In the genomic region with DNA sequence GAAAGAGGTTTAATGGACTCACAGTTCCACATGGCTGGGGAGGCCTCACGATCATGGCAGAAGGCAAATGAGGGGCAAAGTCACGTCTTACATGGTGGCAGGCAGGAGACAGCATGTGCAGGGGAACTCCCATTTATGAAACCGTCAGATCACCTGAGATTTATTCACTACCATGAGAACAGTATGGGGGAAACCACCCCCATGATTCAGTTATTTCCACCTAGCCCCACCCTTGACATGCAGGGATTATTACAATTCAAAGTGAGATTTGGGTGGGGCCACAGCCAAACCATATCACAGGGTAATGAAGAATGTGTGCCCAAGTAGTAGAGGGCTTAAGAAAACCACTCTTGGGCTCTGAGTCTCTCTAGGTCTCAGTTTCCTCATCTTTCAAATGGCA, we compare ENCODE assay signal across 23 cellular contexts.
DNase-seq lines count a peak whose midpoint lies in the region; ATAC-seq and TF ChIP-seq lines count a peak whose summit lies in the region.
"Had no signal": no experiment of that assay in that cellular context is flagged by ENCODE, and none has a peak within 500 bp of the region (broad histone marks: within the 10 kb centered on the region; RNA-seq: fewer than 3 reads in every experiment).

No MANE protein-coding gene starts in this region.

- no peak for TF ChIP-seq POLR2A in tibial nerve (IDR thresholded peaks at IDR 0.05)

- peak overlapping the region; percentile 30 for H3K4me3 Mint-ChIP-seq in activated naive CD8-positive, alpha-beta T cell treated with anti-CD3 and anti-CD28 coated beads, Interleukin-2, amount 50 U/mL, for 24 hours
- H3K4me3 Mint-ChIP-seq: brain; CD4-positive, alpha-beta T cell; HFFc6; neural progenitor cell had no signal

- peaks cover 13% of the 10 kb centered on the region for H3K9me3 Mint-ChIP-seq in activated naive CD8-positive, alpha-beta T cell treated with anti-CD3 and anti-CD28 coated beads, Interleukin-2, amount 50 U/mL, for 24 hours
- H3K9me3 Mint-ChIP-seq: CD4-positive, alpha-beta T cell; neural progenitor cell had no signal

- peaks cover 72% of the 10 kb centered on the region for H3K4me1 Mint-ChIP-seq in activated naive CD8-positive, alpha-beta T cell treated with anti-CD3 and anti-CD28 coated beads, Interleukin-2, amount 50 U/mL, for 24 hours
- H3K4me1 Mint-ChIP-seq: brain, neural progenitor cell had no signal

- H3K27ac ChIP-seq in tibial nerve: no peak overlapping the region
- H3K27ac ChIP-seq: adrenal gland, gastroesophageal sphincter, hepatocyte, neural progenitor cell, parathyroid adenoma had no signal

- DNase-seq in activated CD4-positive, alpha-beta T cell treated with anti-CD3 and anti-CD28 coated beads for 48 hours: peak; percentile 26
- DNase-seq in activated CD4-positive, alpha-beta T cell treated with anti-CD3 and anti-CD28 coated beads for 1 hour: no peak
- peak; percentile 46 for DNase-seq in stimulated activated CD4-positive, alpha-beta T cell treated with anti-CD3 and anti-CD28 coated beads, Interleukin-1b, Interleukin-23, amount 100 ng/mL, for 48 hours
- DNase-seq in stimulated activated CD4-positive, alpha-beta T cell treated with anti-CD3 and anti-CD28 coated beads, Interleukin-4, amount 100 ng/mL, for 1 hour: no peak
- DNase-seq in activated naive CD8-positive, alpha-beta T cell treated with anti-CD3 and anti-CD28 coated beads, Interleukin-2, amount 50 U/mL, for 24 hours: peak; percentile 25
- DNase-seq in tibial nerve (ENCODE audit: low spot score in 2 of 2): no peak
- DNase-seq in OCI-M1 (lab: John Stamatoyannopoulos, UW): no peak
- DNase-seq: adrenal gland; CD4-positive, alpha-beta T cell; GOT3; HFFc6; NCI-H1694; NCI-H510A; stimulated activated naive CD4-positive, alpha-beta T cell treated with Interleukin-2 at 50 U/mL for 16 hours; T-helper 2 cell had no signal

- no peak for TF ChIP-seq EP300 in tibial nerve (IDR thresholded peaks at IDR 0.05)

- H3K4me3 ChIP-seq in tibial nerve: no peak overlapping the region
- H3K4me3 ChIP-seq: adrenal gland, gastroesophageal sphincter, hepatocyte, neural progenitor cell, smooth muscle cell had no signal

- peaks cover 63% of the 10 kb centered on the region for H3K36me3 Mint-ChIP-seq in activated naive CD8-positive, alpha-beta T cell treated with anti-CD3 and anti-CD28 coated beads, Interleukin-2, amount 50 U/mL, for 24 hours (ENCODE audit: low read depth)
- H3K36me3 Mint-ChIP-seq: brain, neural progenitor cell had no signal

- H3K27me3 ChIP-seq in tibial nerve: no peaks in the 10 kb centered on the region
- H3K27me3 ChIP-seq: adrenal gland, gastroesophageal sphincter, hepatocyte, neural progenitor cell had no signal

- 76 to 81% methylated on average over 3 of the region's 3 CpGs for WGBS in tibial nerve, 2 donors

- H3K9me3 ChIP-seq in tibial nerve: no peaks in the 10 kb centered on the region
- H3K9me3 ChIP-seq: adrenal gland, gastroesophageal sphincter had no signal

- no peaks in the 10 kb centered on the region for H3K4me1 ChIP-seq in tibial nerve
- H3K4me1 ChIP-seq: adrenal gland, gastroesophageal sphincter, neural progenitor cell, parathyroid adenoma had no signal

- no peaks in the 10 kb centered on the region for H3K36me3 ChIP-seq in tibial nerve
- H3K36me3 ChIP-seq: adrenal gland, gastroesophageal sphincter, neural progenitor cell had no signal

- no peaks in the 10 kb centered on the region for H3K27me3 Mint-ChIP-seq in activated naive CD8-positive, alpha-beta T cell treated with anti-CD3 and anti-CD28 coated beads, Interleukin-2, amount 50 U/mL, for 24 hours
- H3K27me3 Mint-ChIP-seq: brain; CD4-positive, alpha-beta T cell had no signal

- peak overlapping the region; percentile 81 for H3K27ac Mint-ChIP-seq in activated naive CD8-positive, alpha-beta T cell treated with anti-CD3 and anti-CD28 coated beads, Interleukin-2, amount 50 U/mL, for 24 hours
- H3K27ac Mint-ChIP-seq: brain; CD4-positive, alpha-beta T cell; HFFc6; neural progenitor cell had no signal

- TF ChIP-seq CTCF in tibial nerve (IDR thresholded peaks at IDR 0.05): no peak

- peak; percentile 55 for ATAC-seq in activated naive CD8-positive, alpha-beta T cell treated with anti-CD3 and anti-CD28 coated beads, Interleukin-2, amount 50 U/mL, for 24 hours
- no peak for ATAC-seq in GM19463 (IDR thresholded peaks at IDR 0.05; ENCODE audit: unreplicated experiment)
- ATAC-seq: gastroesophageal sphincter, SK-N-SH treated with all-trans-retinoic acid at 6 μM for 48 hours had no signal

Comparison
In these comparisons a context has a peak if more than half of its experiments do, and no peak if none do; other contexts are left out.
1. DNase-seq: peak in activated CD4-positive, alpha-beta T cell treated with anti-CD3 and anti-CD28 coated beads for 48 hours (single experiment), stimulated activated CD4-positive, alpha-beta T cell treated with anti-CD3 and anti-CD28 coated beads, Interleukin-1b, Interleukin-23, amount 100 ng/mL, for 48 hours (single experiment) and activated naive CD8-positive, alpha-beta T cell treated with anti-CD3 and anti-CD28 coated beads, Interleukin-2, amount 50 U/mL, for 24 hours (single experiment); none in activated CD4-positive, alpha-beta T cell treated with anti-CD3 and anti-CD28 coated beads for 1 hour (single experiment), stimulated activated CD4-positive, alpha-beta T cell treated with anti-CD3 and anti-CD28 coated beads, Interleukin-4, amount 100 ng/mL, for 1 hour (single experiment), tibial nerve (0 of 2) and OCI-M1 (single experiment).